ENCODE assay signal across 8 cellular contexts in the genomic region with DNA sequence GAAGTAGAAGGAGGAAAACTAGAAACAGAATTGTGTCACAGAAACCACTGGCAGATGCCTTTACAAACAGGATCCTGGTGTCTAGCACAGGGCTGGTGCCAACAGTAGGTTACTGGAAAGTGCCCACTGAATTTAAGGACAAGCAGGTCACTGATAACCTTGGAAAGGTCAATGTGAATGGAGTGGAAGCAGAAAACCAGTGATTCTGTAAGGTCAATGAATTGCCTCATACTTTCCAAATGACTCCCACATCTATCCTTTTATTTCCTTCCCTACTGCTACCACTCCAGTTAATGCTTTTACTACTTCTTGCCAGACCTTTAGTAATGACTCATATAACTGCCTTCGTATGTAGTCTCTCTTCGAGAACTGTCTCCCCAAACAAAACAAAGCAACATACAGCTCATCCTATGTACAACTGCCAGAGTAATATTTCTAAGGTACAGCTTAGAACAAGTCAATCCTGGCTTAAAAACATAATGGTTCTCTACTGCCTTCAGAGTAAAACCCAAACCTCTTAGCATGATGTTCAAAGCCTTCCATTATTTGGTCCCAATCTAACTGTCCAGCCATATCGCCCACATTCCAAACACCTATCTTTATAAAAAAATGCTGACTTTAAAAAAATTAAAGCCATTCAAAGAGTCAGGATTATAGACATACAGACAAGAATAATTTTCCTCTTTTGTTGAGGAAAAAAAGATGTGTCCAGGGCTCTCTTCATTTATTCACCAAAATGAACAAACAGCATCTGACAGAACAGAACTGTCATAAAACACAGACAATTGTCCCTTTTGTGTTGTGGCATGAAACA. TPM values are rescaled to one million over a fixed set of nuclear protein-coding genes. Genes with fewer than 3 reads are reported as not detected.
DNase-seq lines count a peak whose midpoint lies in the region; ATAC-seq and TF ChIP-seq lines count a peak whose summit lies in the region.

No MANE protein-coding gene starts in this region.

- DNase-seq in activated CD4-positive, CD25-positive, alpha-beta regulatory T cell treated with anti-CD3 and anti-CD28 coated beads, Interleukin-2, amount 50 U/mL, for 72 hours, result no peak
- DNase-seq in M059J (ENCODE audit: low read depth) (peak; percentile 81), epithelial cell of prostate (ENCODE audit: low read depth, low spot score) (peak; percentile 44), stromal cell of bone marrow (ENCODE audit: low read depth) (peak; percentile 75), endothelial cell (ENCODE audit: low spot score) (no peak)
- DNase-seq in naive thymus-derived CD8-positive, alpha-beta T cell, result no peak
- DNase-seq in activated T-cell treated with anti-CD3 and anti-CD28 coated beads, Interleukin-2, amount 50 U/mL, for 48 hours, result no peak

- H3K27ac ChIP-seq in epithelial cell of prostate, result peak overlapping the region; percentile 5

- ATAC-seq in activated CD4-positive, CD25-positive, alpha-beta regulatory T cell treated with anti-CD3 and anti-CD28 coated beads, Interleukin-2, amount 50 U/mL, for 24 hours, result peak; percentile 60 to 63
- no peak for ATAC-seq in naive thymus-derived CD8-positive, alpha-beta T cell

- H3K36me3 Mint-ChIP-seq in endothelial cell (ENCODE audit: low read depth, unreplicated experiment), result no peaks in the 10 kb centered on the region
- H3K36me3 Mint-ChIP-seq in naive thymus-derived CD8-positive, alpha-beta T cell, result no peaks in the 10 kb centered on the region

- POLR2A ChIA-PET in naive thymus-derived CD8-positive, alpha-beta T cell (lab: Charles Lee), result no interaction called here

- H3K9me3 Mint-ChIP-seq in endothelial cell (ENCODE audit: unreplicated experiment), result no peaks in the 10 kb centered on the region
- H3K9me3 Mint-ChIP-seq in naive thymus-derived CD8-positive, alpha-beta T cell, result no peaks in the 10 kb centered on the region

- H3K27ac Mint-ChIP-seq in endothelial cell (ENCODE audit: unreplicated experiment), result no peak overlapping the region
- no peak overlapping the region for H3K27ac Mint-ChIP-seq in naive thymus-derived CD8-positive, alpha-beta T cell

- no peaks in the 10 kb centered on the region for H3K27me3 Mint-ChIP-seq in endothelial cell (ENCODE audit: unreplicated experiment)
- no peaks in the 10 kb centered on the region for H3K27me3 Mint-ChIP-seq in naive thymus-derived CD8-positive, alpha-beta T cell

- no peak for TF ChIP-seq CTCF in endothelial cell (IDR thresholded peaks at IDR 0.05; ENCODE audit: unreplicated experiment)

- H3K4me1 Mint-ChIP-seq in endothelial cell (ENCODE audit: unreplicated experiment), result no peaks in the 10 kb centered on the region
- H3K4me1 Mint-ChIP-seq in naive thymus-derived CD8-positive, alpha-beta T cell, result peaks cover 23 to 61% (median 50%) of the 10 kb centered on the region in 4 donors

- H3K4me3 Mint-ChIP-seq in endothelial cell (ENCODE audit: unreplicated experiment), result no peak overlapping the region
- no peak overlapping the region for H3K4me3 Mint-ChIP-seq in naive thymus-derived CD8-positive, alpha-beta T cell

RNA-seq across cellular contexts. Expression of gene NR3C1, which starts 52.5 kb away (rescaled TPM):
- 48.0 and 65.3 TPM in 2 replicates for total RNA-seq in M059J (2014; rRNA removed; shearing (Covaris generic))
- 9.9 TPM for total RNA-seq in endothelial cell (ENCODE audit: unreplicated experiment)
- 100 to 1,000 TPM; 131 to 133 TPM for total RNA-seq in naive thymus-derived CD8-positive, alpha-beta T cell
- 10 to 100 TPM; 60.2 to 83.9 (median 67.1) TPM for polyA plus RNA-seq in naive thymus-derived CD8-positive, alpha-beta T cell

Comparison
In these comparisons a context has a peak if more than half of its experiments do, and no peak if none do; other contexts are left out.
1. ATAC-seq: peak in activated CD4-positive, CD25-positive, alpha-beta regulatory T cell treated with anti-CD3 and anti-CD28 coated beads, Interleukin-2, amount 50 U/mL, for 24 hours (2 of 2); none in naive thymus-derived CD8-positive, alpha-beta T cell (0 of 2).
2. DNase-seq: peak in M059J (single experiment), epithelial cell of prostate (single experiment) and stromal cell of bone marrow (single experiment); none in activated CD4-positive, CD25-positive, alpha-beta regulatory T cell treated with anti-CD3 and anti-CD28 coated beads, Interleukin-2, amount 50 U/mL, for 72 hours (single experiment), endothelial cell (single experiment), naive thymus-derived CD8-positive, alpha-beta T cell (0 of 10) and activated T-cell treated with anti-CD3 and anti-CD28 coated beads, Interleukin-2, amount 50 U/mL, for 48 hours (0 of 2).